Comparison of ENCODE assay signal across 18 cellular contexts in the genomic region with DNA sequence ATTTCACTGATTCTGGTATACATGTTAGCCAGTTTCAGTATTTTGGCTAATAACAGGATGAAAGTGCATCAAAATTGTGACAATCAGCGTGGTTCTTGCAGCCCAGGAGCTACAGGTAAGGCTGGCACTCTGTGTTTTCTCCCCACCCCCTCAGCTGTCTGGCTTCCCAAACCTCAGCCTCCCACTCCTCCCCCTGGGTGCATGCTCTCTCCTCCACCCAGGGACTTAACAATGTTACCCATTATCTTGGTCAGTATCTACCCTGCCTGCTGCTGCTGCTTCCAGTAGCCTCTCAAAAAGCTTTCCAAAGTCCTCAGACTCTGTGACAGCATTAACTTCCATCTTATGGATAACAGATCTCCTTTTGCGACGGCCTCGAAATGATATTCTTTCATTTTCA. TPM values are rescaled to one million over a fixed set of nuclear protein-coding genes. Genes with fewer than 3 reads are reported as not detected.
A peak's percentile ranks its signal among the peaks of the same experiment; 100 is the strongest.
DNase-seq lines count a peak whose midpoint lies in the region; ATAC-seq and TF ChIP-seq lines count a peak whose summit lies in the region.
"Had no signal": no experiment of that assay in that cellular context is flagged by ENCODE, and none has a peak within 500 bp of the region (broad histone marks: within the 10 kb centered on the region; RNA-seq: fewer than 3 reads in every experiment).

No MANE protein-coding gene starts in this region.

- peak overlapping the region; percentile 80 for H3K27ac Mint-ChIP-seq in activated naive CD4-positive, alpha-beta T cell treated with anti-CD3 and anti-CD28 coated beads for 36 hours
- peak overlapping the region; percentile 62 for H3K27ac Mint-ChIP-seq in HFFc6
- H3K27ac Mint-ChIP-seq in activated T-cell treated with anti-CD3 and anti-CD28 coated beads, Interleukin-2, amount 50 U/mL, for 72 hours = peak overlapping the region; percentile 94
- H3K27ac Mint-ChIP-seq: neural progenitor cell had no signal

- peak overlapping the region; percentile 74 for H3K4me3 Mint-ChIP-seq in activated naive CD4-positive, alpha-beta T cell treated with anti-CD3 and anti-CD28 coated beads for 36 hours
- H3K4me3 Mint-ChIP-seq in HFFc6 = peak overlapping the region; percentile 22
- H3K4me3 Mint-ChIP-seq in activated T-cell treated with anti-CD3 and anti-CD28 coated beads, Interleukin-2, amount 50 U/mL, for 72 hours = peak overlapping the region; percentile 75 to 89
- H3K4me3 Mint-ChIP-seq: neural progenitor cell had no signal

- TF ChIP-seq CTCF in HFFc6 (IDR thresholded peaks at IDR 0.05) = no peak

- peaks cover 13% of the 10 kb centered on the region for H3K9me3 Mint-ChIP-seq in activated naive CD4-positive, alpha-beta T cell treated with anti-CD3 and anti-CD28 coated beads for 36 hours
- H3K9me3 Mint-ChIP-seq in HFFc6 = peaks cover 17% of the 10 kb centered on the region
- H3K9me3 Mint-ChIP-seq in activated T-cell treated with anti-CD3 and anti-CD28 coated beads, Interleukin-2, amount 50 U/mL, for 72 hours = peaks cover 2 to 9% of the 10 kb centered on the region in 2 donors

- DNase-seq in activated naive CD4-positive, alpha-beta T cell treated with anti-CD3 and anti-CD28 coated beads for 36 hours = no peak
- no peak for DNase-seq in activated naive CD4-positive, alpha-beta T cell treated with Interleukin-2 at 50 U/mL for 16 hours
- DNase-seq in HFFc6 = no peak
- no peak for DNase-seq in activated T-cell treated with anti-CD3 and anti-CD28 coated beads, Interleukin-2, amount 50 U/mL, for 72 hours
- DNase-seq in mesenteric fat pad (ENCODE audit: low spot score) = peak; percentile 14
- no peak for DNase-seq in ACHN
- DNase-seq in HEK293T (ENCODE audit: extremely low spot score) = no peak
- DNase-seq: activated effector memory CD4-positive, alpha-beta T cell treated with anti-CD3 and anti-CD28 coated beads, Interleukin-2, amount 50 U/mL, for 16 hours; DND-41; esophagus squamous epithelium; GOT3; MG63; NCI-H1436 treated with DMSO at 0.1 percent for 48 hours; NCI-H524 treated with DMSO at 0.1 percent for 48 hours; psoas muscle; stomach; transverse colon had no signal

- intact Hi-C loops in activated naive CD4-positive, alpha-beta T cell treated with anti-CD3 and anti-CD28 coated beads for 36 hours (cut with micrococcal nuclease) = loop anchor here (1.0 to 2.0 kb wide), 3 partner anchors 17 to 99 kb away; no protein-coding TSS in a partner anchor

- peaks cover 45% of the 10 kb centered on the region for H3K36me3 Mint-ChIP-seq in activated naive CD4-positive, alpha-beta T cell treated with anti-CD3 and anti-CD28 coated beads for 36 hours (ENCODE audit: low read depth)
- H3K36me3 Mint-ChIP-seq in HFFc6 (ENCODE audit: low read depth) = peaks cover 32% of the 10 kb centered on the region
- peaks cover 26 to 40% of the 10 kb centered on the region in 2 donors for H3K36me3 Mint-ChIP-seq in activated T-cell treated with anti-CD3 and anti-CD28 coated beads, Interleukin-2, amount 50 U/mL, for 72 hours (ENCODE audit: insufficient read depth in 2 of 2)
- H3K36me3 Mint-ChIP-seq: neural progenitor cell had no signal

- peaks cover 84% of the 10 kb centered on the region for H3K4me1 Mint-ChIP-seq in activated naive CD4-positive, alpha-beta T cell treated with anti-CD3 and anti-CD28 coated beads for 36 hours (ENCODE audit: low read depth)
- H3K4me1 Mint-ChIP-seq in HFFc6 (ENCODE audit: low read depth) = peaks cover 34% of the 10 kb centered on the region
- peaks cover 57% of the 10 kb centered on the region for H3K4me1 Mint-ChIP-seq in activated T-cell treated with anti-CD3 and anti-CD28 coated beads, Interleukin-2, amount 50 U/mL, for 72 hours (ENCODE audit: low read depth)

- CTCF ChIA-PET in activated naive CD4-positive, alpha-beta T cell treated with anti-CD3 and anti-CD28 coated beads for 36 hours (lab: Charles Lee) = interaction anchor here (0.7 to 3.0 kb wide), 3 partner anchors 11 to 17 kb away, joined by 5 to 14 read pairs (median 8); no protein-coding TSS in a partner anchor
- CTCF ChIA-PET in HEK293T (lab: Yijun Ruan, JAX) = no interaction called here

- ATAC-seq in activated T-cell treated with anti-CD3 and anti-CD28 coated beads, Interleukin-2, amount 50 U/mL, for 72 hours (replicated peaks in 1 of 2) = no peak
- ATAC-seq: psoas muscle had no signal

- POLR2A ChIA-PET in HEK293T (lab: Yijun Ruan, JAX) = no interaction called here

- H3K27me3 Mint-ChIP-seq in activated naive CD4-positive, alpha-beta T cell treated with anti-CD3 and anti-CD28 coated beads for 36 hours (ENCODE audit: low read depth) = no peaks in the 10 kb centered on the region
- no peaks in the 10 kb centered on the region for H3K27me3 Mint-ChIP-seq in HFFc6 (ENCODE audit: insufficient read depth)
- no peaks in the 10 kb centered on the region for H3K27me3 Mint-ChIP-seq in activated T-cell treated with anti-CD3 and anti-CD28 coated beads, Interleukin-2, amount 50 U/mL, for 72 hours (ENCODE audit: low read depth)

- in situ Hi-C loops in ACHN (cut with HindIII; ENCODE audit: low pct_ligation_motif_present, low pct_unique_long_range_greater_than_20kb, low sequenced_read_pairs) = no loop called here

TF ChIP-seq in HEK293T, 16 proteins besides CTCF, POLR2A, EP300 and RAD21:
- TF ChIP-seq NFRKB (IDR thresholded peaks at IDR 0.05) (no peak), HDGF (IDR thresholded peaks at IDR 0.05; ENCODE audit: borderline replicate concordance) (no peak), BHLHE40 (IDR thresholded peaks at IDR 0.05; ENCODE audit: borderline replicate concordance) (no peak), ZNF384 (IDR thresholded peaks at IDR 0.05) (no peak), CTBP1 (IDR thresholded peaks at IDR 0.05; ENCODE audit: borderline replicate concordance) (no peak), ARNT (IDR thresholded peaks at IDR 0.05) (no peak), ELF4 (IDR thresholded peaks at IDR 0.05) (no peak), L3MBTL2 (conservative IDR thresholded peaks at IDR 0.05) (no peak), TARDBP (IDR thresholded peaks at IDR 0.05) (no peak), FOXK2 (IDR thresholded peaks at IDR 0.05) (no peak), FOXA1 (IDR thresholded peaks at IDR 0.05) (no peak), LEF1 (IDR thresholded peaks at IDR 0.05; ENCODE audit: borderline replicate concordance) (no peak), SP1 (IDR thresholded peaks at IDR 0.05) (no peak), FOXM1 (IDR thresholded peaks at IDR 0.05; ENCODE audit: borderline replicate concordance) (no peak)

RNA-seq across cellular contexts. Expression of gene TRABD2A, which starts 41.0 kb away (rescaled TPM):
- 10 to 100 TPM; 40.4 to 41.7 TPM for total RNA-seq in activated naive CD4-positive, alpha-beta T cell treated with anti-CD3 and anti-CD28 coated beads for 36 hours
- total RNA-seq in HFFc6 (2021; fragmentation: NEBNext Ultra II Directional; extraction: Animal tissue kit (Norgen Biotek cat#: 25700)) = 10 to 100 TPM; 13.5 to 46.2 (median 41.9) TPM
- 10 to 100 TPM; 35.1 to 39.4 TPM for total RNA-seq in activated T-cell treated with anti-CD3 and anti-CD28 coated beads, Interleukin-2, amount 50 U/mL, for 72 hours
- 6.3 TPM for total RNA-seq in mesenteric fat pad

Comparison
In these comparisons a context has a peak if more than half of its experiments do, and no peak if none do; other contexts are left out.
1. H3K4me3 Mint-ChIP-seq: peak in every context shown above with its lines; median percentile 82 in activated T-cell treated with anti-CD3 and anti-CD28 coated beads, Interleukin-2, amount 50 U/mL, for 72 hours; 74 in activated naive CD4-positive, alpha-beta T cell treated with anti-CD3 and anti-CD28 coated beads for 36 hours; 22 in HFFc6.